In genomic region chr14:39467889-39468524, GRCh38 we compare ENCODE assay signal across 8 cellular contexts. TPM values are rescaled to one million over a fixed set of nuclear protein-coding genes. Genes with fewer than 3 reads are reported as not detected.
DNase-seq lines count a peak whose midpoint lies in the region; ATAC-seq and TF ChIP-seq lines count a peak whose summit lies in the region.

No MANE protein-coding gene starts in this region.

- no peaks in the 10 kb centered on the region for H3K27me3 ChIP-seq in esophagus squamous epithelium

- TF ChIP-seq POLR2A in esophagus squamous epithelium (IDR thresholded peaks at IDR 0.05) = no peak

- intact Hi-C loops in esophagus squamous epithelium (cut with DNase I) = no loop called here

- 62 to 83% methylated on average over 3 to 7 of the region's 7 CpGs for WGBS in esophagus squamous epithelium, 2 donors

- H3K4me3 ChIP-seq in AG09309 (ENCODE audit: control insufficient read depth, low read depth, low read length) (no peak overlapping the region), esophagus squamous epithelium (no peak overlapping the region)

- H3K27ac ChIP-seq in esophagus squamous epithelium = no peak overlapping the region

- ATAC-seq in GM18511 (IDR thresholded peaks at IDR 0.05; ENCODE audit: unreplicated experiment) = peak; percentile 56
- ATAC-seq in HG03103 (IDR thresholded peaks at IDR 0.05; ENCODE audit: low read depth, unreplicated experiment) = peak; percentile 48

- H3K4me1 ChIP-seq in esophagus squamous epithelium = no peaks in the 10 kb centered on the region

- H3K9me3 ChIP-seq in esophagus squamous epithelium = no peaks in the 10 kb centered on the region

- TF ChIP-seq CTCF in AG09309 (IDR thresholded peaks at IDR 0.05; ENCODE audit: control insufficient read depth, insufficient read depth, low read depth, low read length, missing control alignments) (peak; percentile 51), esophagus squamous epithelium (IDR thresholded peaks at IDR 0.05) (peak in 1 of 6 experiments; percentile 7)

- peak; percentile 4 for DNase-seq in AG09309 (ENCODE audit: low read depth)
- peak; percentile 20 for DNase-seq in SHP77 treated with DMSO at 0.1 percent for 48 hours (lab: John Stamatoyannopoulos, UW)
- DNase-seq in iPS-NIHi7 (ENCODE audit: extremely low spot score) = peak; percentile 20
- no peak for DNase-seq in T-helper 9 cell
- no peak for DNase-seq in esophagus squamous epithelium (lab: John Stamatoyannopoulos, UW)
- DNase-seq in DMS79 (lab: John Stamatoyannopoulos, UW) = no peak

- H3K36me3 ChIP-seq in esophagus squamous epithelium = no peaks in the 10 kb centered on the region

RNA-seq across cellular contexts. Expression of gene FBXO33, which starts 35.8 kb away (rescaled TPM):
- total RNA-seq in esophagus squamous epithelium = 10 to 100 TPM in 1 of 4 donors, 1 to 10 TPM in 3; 4.8 to 10.1 (median 9.0) TPM

Comparison
In these comparisons a context has a peak if more than half of its experiments do, and no peak if none do; other contexts are left out.
1. DNase-seq: peak in AG09309 (single experiment), SHP77 treated with DMSO at 0.1 percent for 48 hours (single experiment) and iPS-NIHi7 (single experiment); none in T-helper 9 cell (single experiment), esophagus squamous epithelium (single experiment) and DMS79 (single experiment).